Comparison of ENCODE assay signal across 23 cellular contexts in the genomic region with DNA sequence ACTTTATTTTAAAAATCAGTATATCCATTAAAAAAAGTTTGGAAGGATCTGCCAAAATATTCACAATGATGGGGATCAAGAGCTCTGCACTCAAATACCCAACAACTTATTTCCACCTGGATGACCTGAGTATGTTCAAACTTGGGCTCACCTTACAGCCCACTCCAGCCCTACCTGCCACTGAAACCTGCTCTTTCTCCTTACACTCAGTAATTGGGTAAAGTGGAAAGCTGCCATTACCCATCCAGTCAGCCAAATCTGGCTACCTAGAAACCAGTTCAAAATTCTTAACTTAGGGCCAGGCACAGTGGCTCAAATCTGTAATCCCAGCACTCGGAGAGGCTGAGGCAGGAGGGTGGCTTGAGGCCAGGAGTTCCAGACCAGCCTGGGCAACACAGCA.
"Had no signal": no experiment of that assay in that cellular context is flagged by ENCODE, and none has a peak within 500 bp of the region (broad histone marks: within the 10 kb centered on the region; RNA-seq: fewer than 3 reads in every experiment).

No MANE protein-coding gene starts in this region.

- DNase-seq: effector CD4-positive, alpha-beta T cell; endodermal cell; erythroblast; foreskin melanocyte; hippocampal formation; left colon; mammary epithelial cell; mucosa of descending colon; naive thymus-derived CD8-positive, alpha-beta T cell; psoas muscle; retina; right lobe of liver; spleen; stimulated activated CD4-positive, alpha-beta T cell treated with anti-CD3 and anti-CD28 coated beads, Interleukin-15, amount 100 ng/mL, for 24 hours; stimulated activated CD4-positive, alpha-beta T cell treated with anti-CD3 and anti-CD28 coated beads, Interleukin-1b, Interleukin-23, amount 100 ng/mL, for 48 hours; stimulated activated CD4-positive, alpha-beta T cell treated with anti-CD3 and anti-CD28 coated beads, Interleukin-4, amount 100 ng/mL, for 24 hours; stimulated activated naive CD4-positive, alpha-beta T cell; stomach; substantia nigra; trophoblast cell had no signal

- H3K27ac ChIP-seq: coronary artery, neutrophil, psoas muscle, right lobe of liver, spleen, thoracic aorta had no signal

- ATAC-seq: left colon; mucosa of descending colon; naive thymus-derived CD8-positive, alpha-beta T cell had no signal

- H3K4me1 ChIP-seq: right lobe of liver had no signal

- H3K4me3 ChIP-seq: coronary artery, mucosa of descending colon, psoas muscle, right lobe of liver, spleen, stomach, thoracic aorta had no signal

- H3K27me3 ChIP-seq: neutrophil, right lobe of liver, spleen, stomach had no signal

- H3K9me3 ChIP-seq: mucosa of descending colon, neutrophil, psoas muscle, right lobe of liver, spleen, stomach, thoracic aorta had no signal
